Comparison of ENCODE assay signal across 8 cellular contexts in genomic region chr4:83110222-83110945, GRCh38. TPM values are rescaled to one million over a fixed set of nuclear protein-coding genes. Genes with fewer than 3 reads are reported as not detected.
A peak's percentile ranks its signal among the peaks of the same experiment; 100 is the strongest.
DNase-seq lines count a peak whose midpoint lies in the region; ATAC-seq and TF ChIP-seq lines count a peak whose summit lies in the region.

No MANE protein-coding gene starts in this region.

- H3K4me1 Mint-ChIP-seq in activated CD4-positive, alpha-beta T cell treated with anti-CD3 and anti-CD28 coated beads, Interleukin-2, amount 10 ng/mL, durations not matched to agents 7 days and 5 days, result peaks cover 57% of the 10 kb centered on the region

- H3K27me3 Mint-ChIP-seq in activated CD4-positive, alpha-beta T cell treated with anti-CD3 and anti-CD28 coated beads, Interleukin-2, amount 10 ng/mL, durations not matched to agents 7 days and 5 days, result no peaks in the 10 kb centered on the region

- H3K4me3 ChIP-seq in BE2C (ENCODE audit: low read depth, low read length), result peak overlapping the region; percentile 66
- peak overlapping the region; percentile 58 to 59 (median 59) for H3K4me3 ChIP-seq in liver (ENCODE audit: low read depth in 1 of 3, low read length in 3 of 3)

- peaks cover 75% of the 10 kb centered on the region for H3K36me3 Mint-ChIP-seq in activated CD4-positive, alpha-beta T cell treated with anti-CD3 and anti-CD28 coated beads, Interleukin-2, amount 10 ng/mL, durations not matched to agents 7 days and 5 days (ENCODE audit: low read depth)

- DNase-seq in BE2C (peak; percentile 92), NCI-H460 (ENCODE audit: extremely low read depth, low read depth) (peak; percentile 80), dermis blood vessel endothelial cell (peak; percentile 90)
- peak; percentile 93 for DNase-seq in activated CD4-positive, alpha-beta T cell treated with anti-CD3 and anti-CD28 coated beads, Interleukin-2, amount 10 ng/mL, durations not matched to agents 7 days and 5 days
- peak; percentile 91 for DNase-seq in stimulated activated CD4-positive, alpha-beta T cell treated with anti-CD3 and anti-CD28 coated beads, Interleukin-4, amount 100 ng/mL, for 24 hours

- WGBS in liver, result 4% methylated on average over 18 of the region's 18 CpGs

- no peaks in the 10 kb centered on the region for H3K36me3 ChIP-seq in BE2C
- H3K36me3 ChIP-seq in liver (ENCODE audit: control insufficient read depth in 4 of 4, insufficient read depth in 3 of 4, low read depth in 1 of 4, low read length in 3 of 4), result peaks cover 0 to 1% (median 0%) of the 10 kb centered on the region in 4 donors

- peak overlapping the region; percentile 92 for H3K4me3 Mint-ChIP-seq in activated CD4-positive, alpha-beta T cell treated with anti-CD3 and anti-CD28 coated beads, Interleukin-2, amount 10 ng/mL, durations not matched to agents 7 days and 5 days

- CTCF ChIA-PET in activated CD4-positive, alpha-beta T cell treated with anti-CD3 and anti-CD28 coated beads, Interleukin-2, amount 10 ng/mL, durations not matched to agents 7 days and 5 days (lab: Charles Lee), result interaction anchor here (0.5 to 3.8 kb wide), 29 partner anchors 9 to 174 kb away, joined by 3 to 25 read pairs (median 4); partner anchors contain the start of genes COPS4 and COQ2

- TF ChIP-seq CTCF in BE2C (IDR thresholded peaks at IDR 0.05; ENCODE audit: low read depth, low read length) (peak; percentile 89), liver (IDR thresholded peaks at IDR 0.05; ENCODE audit: low read depth, low read length, missing input control) (peak; percentile 35)

- ATAC-seq in HG03432 (IDR thresholded peaks at IDR 0.05; ENCODE audit: unreplicated experiment), result peak; percentile 76

- H3K9me3 ChIP-seq in BE2C, result no peaks in the 10 kb centered on the region; the same call in 1 of the 2 replicates
- no peaks in the 10 kb centered on the region for H3K9me3 ChIP-seq in liver (ENCODE audit: control insufficient read depth in 4 of 4, low read length in 3 of 4)

- peak; percentile 42 to 63 for TF ChIP-seq RAD21 in liver (IDR thresholded peaks at IDR 0.05)

- H3K27me3 ChIP-seq in BE2C (no peaks in the 10 kb centered on the region), liver (ENCODE audit: control insufficient read depth in 4 of 4, insufficient read depth in 4 of 4, low read length in 3 of 4) (no peaks in the 10 kb centered on the region)

- no peaks in the 10 kb centered on the region for H3K9me3 Mint-ChIP-seq in activated CD4-positive, alpha-beta T cell treated with anti-CD3 and anti-CD28 coated beads, Interleukin-2, amount 10 ng/mL, durations not matched to agents 7 days and 5 days

- H3K4me1 ChIP-seq in BE2C, result peaks cover 3% of the 10 kb centered on the region; the same call in 1 of the 2 replicates
- peaks cover 0 to 9% (median 5%) of the 10 kb centered on the region in 4 donors for H3K4me1 ChIP-seq in liver (ENCODE audit: control insufficient read depth in 4 of 4, insufficient read depth in 4 of 4, low read length in 3 of 4)

- H3K27ac ChIP-seq in liver (ENCODE audit: low read depth in 1 of 2, low read length in 2 of 2), result peak overlapping the region; percentile 45 to 74

- H3K27ac Mint-ChIP-seq in activated CD4-positive, alpha-beta T cell treated with anti-CD3 and anti-CD28 coated beads, Interleukin-2, amount 10 ng/mL, durations not matched to agents 7 days and 5 days, result peak overlapping the region; percentile 92

- POLR2A ChIA-PET in activated CD4-positive, alpha-beta T cell treated with anti-CD3 and anti-CD28 coated beads, Interleukin-2, amount 10 ng/mL, durations not matched to agents 7 days and 5 days (lab: Charles Lee), result interaction anchor here (0.7 to 1.0 kb wide), 2 partner anchors 108 to 122 kb away, joined by 5 to 6 read pairs; no protein-coding TSS in a partner anchor

- H3K9ac ChIP-seq in liver (ENCODE audit: low read depth in 1 of 2, low read length in 2 of 2), result peak overlapping the region; percentile 53 to 82

- TF ChIP-seq POLR2A in GM19099 (IDR thresholded peaks at IDR 0.05; ENCODE audit: extremely low read depth, insufficient read length, low read depth), result peak; percentile 51

TF ChIP-seq in liver, 16 proteins besides CTCF, POLR2A, EP300 and RAD21:
- TF ChIP-seq MAX (IDR thresholded peaks at IDR 0.05) (peak; percentile 47), YY1 (IDR thresholded peaks at IDR 0.05) (peak; percentile 52), SP1 (IDR thresholded peaks at IDR 0.05) (no peak), HNF4G (IDR thresholded peaks at IDR 0.05) (no peak), ATF3 (IDR thresholded peaks at IDR 0.05) (no peak), EGR1 (IDR thresholded peaks at IDR 0.05; ENCODE audit: low read depth in 2 of 2) (no peak), REST (IDR thresholded peaks at IDR 0.05) (no peak), GABPA (IDR thresholded peaks at IDR 0.05 in 1 of 2, conservative IDR thresholded peaks at IDR 0.05 in 1 of 2) (peak in 1 of 2 donors; percentile 27), RXRA (IDR thresholded peaks at IDR 0.05) (peak; percentile 20 to 35)
TF ChIP-seq in liver: peak in this region for 4.

RNA-seq across cellular contexts. Expression of gene PLAC8, which starts 4.1 kb away (rescaled TPM):
- not detected for polyA plus RNA-seq in BE2C (2012; ENCODE audit: insufficient read depth, insufficient read length, low read depth)
- total RNA-seq in NCI-H460 (2014; rRNA removed; shearing (Covaris generic)), result 9.7 and 9.9 TPM in 2 replicates
- polyA plus RNA-seq in NCI-H460 (2014; cell fraction: nucleus; rRNA removed), result 1.2 and 4.5 TPM in 2 replicates
- 100 to 1,000 TPM; 395 to 418 TPM for total RNA-seq in activated CD4-positive, alpha-beta T cell treated with anti-CD3 and anti-CD28 coated beads, Interleukin-2, amount 10 ng/mL, durations not matched to agents 7 days and 5 days
- total RNA-seq in dermis blood vessel endothelial cell (0.34 and 1.1 TPM in 2 replicates), liver (10 to 100 TPM in 1 of 2 donors, 1 to 10 TPM in 1; 9.9 to 63.2 TPM)
- 10 to 100 TPM in 1 of 2 donors, 1 to 10 TPM in 1; 8.1 to 18.6 TPM for polyA plus RNA-seq in liver

Comparison
In these comparisons a context has a peak if more than half of its experiments do, and no peak if none do; other contexts are left out.
1. Peak in every context shown above with its lines: DNase-seq, ATAC-seq, H3K4me3 ChIP-seq and H3K27ac ChIP-seq.
2. RNA of gene PLAC8, which starts 4.1 kb away (total RNA-seq): 395 to 418 TPM in activated CD4-positive, alpha-beta T cell treated with anti-CD3 and anti-CD28 coated beads, Interleukin-2, amount 10 ng/mL, durations not matched to agents 7 days and 5 days; 9.9 to 63.2 TPM in liver, 9.7 to 9.9 TPM in NCI-H460 and 0.34 to 1.1 TPM in dermis blood vessel endothelial cell; every median in the first group is over 4 times any median in the second.